8 cellular contexts compared by ENCODE assay signal in genomic region chr3:183825380-183826161, GRCh38. TPM values are rescaled to one million over a fixed set of nuclear protein-coding genes. Genes with fewer than 3 reads are reported as not detected.
A peak's percentile ranks its signal among the peaks of the same experiment; 100 is the strongest.
DNase-seq lines count a peak whose midpoint lies in the region; ATAC-seq and TF ChIP-seq lines count a peak whose summit lies in the region.

MAP6D1 (minus strand) TSS chr3:183825577; CDS start chr3:183825547, 30 bp downstream.

- POLR2A ChIA-PET in WTC11 (lab: Charles Lee): interaction anchor here (1.1 kb wide), 1 partner anchor 110 kb away, joined by 3 read pairs; no protein-coding TSS in a partner anchor

- H3K9me3 Mint-ChIP-seq in WTC11 (no peaks in the 10 kb centered on the region), chondrocyte (ENCODE audit: low read depth) (no peaks in the 10 kb centered on the region)

- 4 to 7% (median 6%) methylated on average over 23 to 82 of the region's 82 CpGs for WGBS in spleen, 5 donors

- peaks cover 0 to 14% (median 0%) of the 10 kb centered on the region in 7 donors for H3K27me3 ChIP-seq in spleen (replicated peaks in 1 of 7)

- H3K27ac Mint-ChIP-seq in WTC11 (peak within 1 kb of the TSS; percentile 77), chondrocyte (ENCODE audit: unreplicated experiment) (peak within 1 kb of the TSS; percentile 49)

- H3K4me3 Mint-ChIP-seq in WTC11 (peak within 1 kb of the TSS; percentile 73), chondrocyte (ENCODE audit: unreplicated experiment) (peak within 1 kb of the TSS; percentile 78)

- TF ChIP-seq CTCF in WTC11 (IDR thresholded peaks at IDR 0.05) (peak; percentile 33; the same call in 1 of the 2 replicates), chondrocyte (IDR thresholded peaks at IDR 0.05) (peak; percentile 76), spleen (IDR thresholded peaks at IDR 0.05 in 8 of 11, conservative IDR thresholded peaks at IDR 0.05 in 3 of 11) (peak in 4 of 11 experiments; percentile 10 to 40 (median 24))

- H3K27me3 Mint-ChIP-seq in WTC11 (ENCODE audit: low read depth) (peaks cover 12% of the 10 kb centered on the region), chondrocyte (ENCODE audit: low read depth) (no peaks in the 10 kb centered on the region)

- H3K4me1 Mint-ChIP-seq in WTC11 (peaks cover 27% of the 10 kb centered on the region), chondrocyte (ENCODE audit: low read depth) (peaks cover 15% of the 10 kb centered on the region)

- peak within 1 kb of the TSS; percentile 53 to 80 (median 58) for H3K4me3 ChIP-seq in spleen

- CTCF ChIA-PET in WTC11 (lab: Charles Lee): interaction anchor here (1.0 to 3.9 kb wide), 6 partner anchors 11 to 740 kb away, joined by 3 to 23 read pairs (median 4); partner anchors contain the start of gene PARL

- intact Hi-C loops in spleen (cut with DNase I; ENCODE audit: low total_unique reads): no loop called here

- no peak for TF ChIP-seq POLR2A in spleen (IDR thresholded peaks at IDR 0.05)

- DNase-seq in Caki2 (ENCODE audit: low read depth): peak; percentile 69
- peak; percentile 80 for DNase-seq in NCI-H146 (lab: John Stamatoyannopoulos, UW)
- peak; percentile 80 for DNase-seq in WTC11 (ENCODE audit: low spot score)
- DNase-seq in chondrocyte (ENCODE audit: low spot score): no peak
- DNase-seq in islet precursor cell: peak; percentile 89
- peak; percentile 84 for DNase-seq in spleen

- H3K36me3 ChIP-seq in spleen: peaks cover 0 to 33% (median 15%) of the 10 kb centered on the region in 6 donors

- H3K27ac ChIP-seq in spleen: peak within 1 kb of the TSS in 5 of 8 donors; percentile 7 to 45 (median 27)

- no peaks in the 10 kb centered on the region for H3K9me3 ChIP-seq in spleen

- in situ Hi-C loops in Caki2 (cut with HindIII; ENCODE audit: low pct_unique_long_range_greater_than_20kb, low sequenced_read_pairs): no loop called here

- H3K36me3 Mint-ChIP-seq in WTC11 (no peaks in the 10 kb centered on the region; the same call in 1 of the 2 replicates), chondrocyte (ENCODE audit: low read depth) (peaks cover 3% of the 10 kb centered on the region)

- H3K4me1 ChIP-seq in spleen: peaks cover 13 to 28% (median 21%) of the 10 kb centered on the region in 6 donors

- peak; percentile 54 for ATAC-seq in GM21423 (IDR thresholded peaks at IDR 0.05; ENCODE audit: unreplicated experiment)
- ATAC-seq in WTC11: peak; percentile 81
- no peak for ATAC-seq in GM18873 (IDR thresholded peaks at IDR 0.05; ENCODE audit: low FRiP score, unreplicated experiment)

TF ChIP-seq in WTC11, 78 proteins besides CTCF, POLR2A, EP300 and RAD21:
- TF ChIP-seq USF1 (CRISPR knock-in tag; IDR thresholded peaks at IDR 0.05) (peak; percentile 54; the same call in 1 of the 2 replicates), ZNF425 (CRISPR knock-in tag; conservative IDR thresholded peaks at IDR 0.05) (no peak), MYBL2 (CRISPR knock-in tag; IDR thresholded peaks at IDR 0.05) (0 out of 2 replicates have a peak, but pooled peaks have one; percentile 15), ZNF396 (CRISPR knock-in tag; IDR thresholded peaks at IDR 0.05; ENCODE audit: borderline replicate concordance) (no peak), SP1 (CRISPR knock-in tag; conservative IDR thresholded peaks at IDR 0.05) (peak; percentile 89), ATF1 (CRISPR knock-in tag; IDR thresholded peaks at IDR 0.05) (no peak), ZNF317 (CRISPR knock-in tag; IDR thresholded peaks at IDR 0.05; ENCODE audit: borderline replicate concordance, low read depth) (no peak), MAX (CRISPR knock-in tag; IDR thresholded peaks at IDR 0.05) (peak; percentile 82), CREB1 (CRISPR knock-in tag; IDR thresholded peaks at IDR 0.05) (no peak), ZNF138 (CRISPR knock-in tag; conservative IDR thresholded peaks at IDR 0.05) (no peak; the same call in 1 of the 2 replicates), PREB (CRISPR knock-in tag; IDR thresholded peaks at IDR 0.05; ENCODE audit: borderline replicate concordance) (no peak), TEAD4 (CRISPR knock-in tag; IDR thresholded peaks at IDR 0.05) (0 out of 2 replicates have a peak, but pooled peaks have one; percentile 10), CREM (CRISPR knock-in tag; IDR thresholded peaks at IDR 0.05) (no peak), FOXP4 (CRISPR knock-in tag; IDR thresholded peaks at IDR 0.05) (no peak)

RNA-seq across cellular contexts. Expression of gene MAP6D1, which starts in this region (rescaled TPM):
- 4.9 TPM in 1 of 2 replicates, not detected in the other for total RNA-seq in Caki2 (2014; rRNA removed; shearing (Covaris generic); ENCODE audit: low replicate concordance)
- total RNA-seq in WTC11 (2021) (4.3 to 6.3 TPM (median 5.0 TPM) in 3 replicates), chondrocyte (3.9 to 8.3 TPM (median 7.9 TPM) in 3 replicates), spleen (1 to 10 TPM in 6 of 7 donors, not detected in 1; 1.2 to 3.1 (median 1.8) TPM)
- 1 to 10 TPM in 1 of 3 donors, under 1 TPM in 2; 0.77 to 2.1 (median 0.99) TPM for polyA plus RNA-seq in spleen
